2 cellular contexts compared by ENCODE assay signal in the genomic region with DNA sequence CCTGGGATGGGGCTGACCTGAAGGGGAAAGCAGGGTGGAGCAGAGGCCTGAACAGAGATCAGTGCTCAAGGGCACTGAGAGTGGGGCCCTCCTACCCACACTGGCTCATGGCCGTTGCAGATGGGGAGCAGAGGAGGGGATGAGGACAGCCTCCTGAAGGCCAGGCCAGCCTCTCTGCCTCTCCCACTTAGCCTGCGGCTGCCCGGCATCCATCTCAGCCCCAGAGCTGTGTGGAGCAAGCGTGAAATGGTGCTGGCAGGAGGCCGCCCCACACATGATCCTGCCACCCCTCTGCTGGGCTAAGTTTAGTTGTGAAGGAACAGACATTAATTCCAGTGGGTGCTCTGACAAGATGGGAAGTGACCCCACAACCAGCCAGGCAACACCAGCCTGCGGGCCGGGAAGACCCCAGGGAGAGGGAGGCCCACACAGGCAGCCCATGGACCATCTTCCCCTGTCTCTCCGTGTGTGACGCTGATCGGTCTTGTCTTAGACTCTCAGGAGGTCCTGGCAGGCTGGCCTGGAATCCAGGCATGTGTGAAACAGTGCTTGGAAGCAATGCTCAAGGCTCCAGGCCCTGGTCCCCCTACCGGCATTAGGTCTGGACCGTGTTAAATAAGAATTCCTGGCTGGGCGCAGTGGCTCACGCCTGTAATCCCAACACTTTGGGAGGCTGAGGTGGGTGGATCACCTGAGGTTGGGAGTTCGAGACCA.
TF ChIP-seq lines count a peak whose summit lies in the region.

No MANE protein-coding gene starts in this region.

TF ChIP-seq in HepG2, 621 proteins besides CTCF, POLR2A, EP300 and RAD21:
- TF ChIP-seq HNF4A (CRISPR knock-in tag; IDR thresholded peaks at IDR 0.05), result peak; percentile 48; the same call in 1 of the 2 replicates
- TF ChIP-seq ZNF770 (CRISPR knock-in tag; IDR thresholded peaks at IDR 0.05), result peak; percentile 96
- TF ChIP-seq, protein P1, sequence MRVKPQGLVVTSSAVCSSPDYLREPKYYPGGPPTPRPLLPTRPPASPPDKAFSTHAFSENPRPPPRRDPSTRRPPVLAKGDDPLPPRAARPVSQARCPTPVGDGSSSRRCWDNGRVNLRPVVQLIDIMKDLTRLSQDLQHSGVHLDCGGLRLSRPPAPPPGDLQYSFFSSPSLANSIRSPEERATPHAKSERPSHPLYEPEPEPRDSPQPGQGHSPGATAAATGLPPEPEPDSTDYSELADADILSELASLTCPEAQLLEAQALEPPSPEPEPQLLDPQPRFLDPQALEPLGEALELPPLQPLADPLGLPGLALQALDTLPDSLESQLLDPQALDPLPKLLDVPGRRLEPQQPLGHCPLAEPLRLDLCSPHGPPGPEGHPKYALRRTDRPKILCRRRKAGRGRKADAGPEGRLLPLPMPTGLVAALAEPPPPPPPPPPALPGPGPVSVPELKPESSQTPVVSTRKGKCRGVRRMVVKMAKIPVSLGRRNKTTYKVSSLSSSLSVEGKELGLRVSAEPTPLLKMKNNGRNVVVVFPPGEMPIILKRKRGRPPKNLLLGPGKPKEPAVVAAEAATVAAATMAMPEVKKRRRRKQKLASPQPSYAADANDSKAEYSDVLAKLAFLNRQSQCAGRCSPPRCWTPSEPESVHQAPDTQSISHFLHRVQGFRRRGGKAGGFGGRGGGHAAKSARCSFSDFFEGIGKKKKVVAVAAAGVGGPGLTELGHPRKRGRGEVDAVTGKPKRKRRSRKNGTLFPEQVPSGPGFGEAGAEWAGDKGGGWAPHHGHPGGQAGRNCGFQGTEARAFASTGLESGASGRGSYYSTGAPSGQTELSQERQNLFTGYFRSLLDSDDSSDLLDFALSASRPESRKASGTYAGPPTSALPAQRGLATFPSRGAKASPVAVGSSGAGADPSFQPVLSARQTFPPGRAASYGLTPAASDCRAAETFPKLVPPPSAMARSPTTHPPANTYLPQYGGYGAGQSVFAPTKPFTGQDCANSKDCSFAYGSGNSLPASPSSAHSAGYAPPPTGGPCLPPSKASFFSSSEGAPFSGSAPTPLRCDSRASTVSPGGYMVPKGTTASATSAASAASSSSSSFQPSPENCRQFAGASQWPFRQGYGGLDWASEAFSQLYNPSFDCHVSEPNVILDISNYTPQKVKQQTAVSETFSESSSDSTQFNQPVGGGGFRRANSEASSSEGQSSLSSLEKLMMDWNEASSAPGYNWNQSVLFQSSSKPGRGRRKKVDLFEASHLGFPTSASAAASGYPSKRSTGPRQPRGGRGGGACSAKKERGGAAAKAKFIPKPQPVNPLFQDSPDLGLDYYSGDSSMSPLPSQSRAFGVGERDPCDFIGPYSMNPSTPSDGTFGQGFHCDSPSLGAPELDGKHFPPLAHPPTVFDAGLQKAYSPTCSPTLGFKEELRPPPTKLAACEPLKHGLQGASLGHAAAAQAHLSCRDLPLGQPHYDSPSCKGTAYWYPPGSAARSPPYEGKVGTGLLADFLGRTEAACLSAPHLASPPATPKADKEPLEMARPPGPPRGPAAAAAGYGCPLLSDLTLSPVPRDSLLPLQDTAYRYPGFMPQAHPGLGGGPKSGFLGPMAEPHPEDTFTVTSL (CRISPR knock-in tag; IDR thresholded peaks at IDR 0.05; ENCODE audit: borderline replicate concordance), result no peak

TF ChIP-seq in H1, 55 proteins besides CTCF, POLR2A, EP300 and RAD21:
- no peak for TF ChIP-seq KDM1A (IDR thresholded peaks at IDR 0.05; ENCODE audit: borderline replicate concordance, low read length)
- no peak for TF ChIP-seq NRF1 (IDR thresholded peaks at IDR 0.05; ENCODE audit: low read depth, low read length)
- TF ChIP-seq HDAC6 (IDR thresholded peaks at IDR 0.05; ENCODE audit: low read depth, low read length), result no peak
- TF ChIP-seq SIN3A (conservative IDR thresholded peaks at IDR 0.05 in 1 of 2, IDR thresholded peaks at IDR 0.05 in 1 of 2; ENCODE audit: low read depth in 1 of 2, low read length in 2 of 2), result no peak
- TF ChIP-seq CHD2 (IDR thresholded peaks at IDR 0.05; ENCODE audit: low read length), result no peak
- no peak for TF ChIP-seq RNF2 (IDR thresholded peaks at IDR 0.05; ENCODE audit: borderline replicate concordance, low read depth, low read length, missing control alignments, poor library complexity, severe bottlenecking)
- TF ChIP-seq EGR1 (IDR thresholded peaks at IDR 0.05; ENCODE audit: borderline replicate concordance, low read depth, low read length), result no peak
- TF ChIP-seq KDM5A (IDR thresholded peaks at IDR 0.05; ENCODE audit: low read length), result no peak
- no peak for TF ChIP-seq FOSL1 (IDR thresholded peaks at IDR 0.05; ENCODE audit: insufficient read depth, low read depth, low read length)
- no peak for TF ChIP-seq BCL11A (IDR thresholded peaks at IDR 0.05; ENCODE audit: low read depth in 2 of 2, low read length in 2 of 2)
